In the genomic region with DNA sequence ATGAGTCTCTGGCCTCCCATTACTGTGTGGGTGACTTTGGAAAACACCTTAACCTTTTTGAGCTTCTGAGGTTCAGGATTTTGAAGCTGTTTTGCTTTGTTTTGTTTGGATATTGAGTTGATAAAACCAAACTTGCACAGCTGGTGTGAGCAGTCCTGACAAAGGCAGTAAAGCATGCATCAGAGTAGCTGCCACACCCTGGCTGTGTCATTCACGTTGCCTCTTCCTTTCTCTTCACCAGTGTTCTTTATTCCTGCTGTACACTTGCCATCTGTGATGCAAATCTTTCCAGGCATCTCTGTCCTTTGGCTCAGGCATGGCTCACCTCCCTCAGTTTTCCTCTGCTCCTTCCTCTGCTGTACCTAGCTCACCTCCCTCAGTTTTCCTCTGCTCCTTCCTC, we compare ENCODE assay signal across 18 cellular contexts.
"Had no signal": no experiment of that assay in that cellular context is flagged by ENCODE, and none has a peak within 500 bp of the region (broad histone marks: within the 10 kb centered on the region; RNA-seq: fewer than 3 reads in every experiment).

No MANE protein-coding gene starts in this region.

- H3K27ac ChIP-seq: heart left ventricle, left ventricle myocardium inferior, prostate gland, right atrium auricular region, tibial nerve, uterus had no signal

- H3K36me3 Mint-ChIP-seq: activated CD8-positive, alpha-beta memory T cell treated with anti-CD3 and anti-CD28 coated beads, Interleukin-2, amount 10 ng/mL, durations not matched to agents 7 days and 5 days; activated naive CD8-positive, alpha-beta T cell; naive thymus-derived CD4-positive, alpha-beta T cell had no signal

- H3K4me3 Mint-ChIP-seq: activated CD4-positive, alpha-beta memory T cell treated with anti-CD3 and anti-CD28 coated beads, Interleukin-2, amount 10 ng/mL, durations not matched to agents 7 days and 5 days; activated CD8-positive, alpha-beta memory T cell treated with anti-CD3 and anti-CD28 coated beads, Interleukin-2, amount 10 ng/mL, durations not matched to agents 7 days and 5 days; activated naive CD8-positive, alpha-beta T cell; naive thymus-derived CD4-positive, alpha-beta T cell; stimulated activated naive CD8-positive, alpha-beta T cell treated with anti-CD3 and anti-CD28 coated beads, Interleukin-15, Interleukin-2, amounts not matched to agents 100 ng/mL and 50 ng/mL, for 24 hours had no signal

- DNase-seq: activated CD4-positive, alpha-beta memory T cell treated with anti-CD3 and anti-CD28 coated beads, Interleukin-2, amount 10 ng/mL, durations not matched to agents 7 days and 5 days; activated CD4-positive, alpha-beta T cell treated with anti-CD3 and anti-CD28 coated beads for 48 hours; activated CD4-positive, CD25-positive, alpha-beta regulatory T cell; activated CD8-positive, alpha-beta memory T cell treated with anti-CD3 and anti-CD28 coated beads, Interleukin-2, amount 10 ng/mL, durations not matched to agents 7 days and 5 days; amygdala; caudate nucleus; foreskin melanocyte; heart left ventricle; kidney glomerular epithelial cell; left ventricle myocardium inferior; naive thymus-derived CD4-positive, alpha-beta T cell; stimulated activated CD4-positive, alpha-beta T cell treated with anti-CD3 and anti-CD28 coated beads, Interleukin-2, amount 100 ng/mL, for 24 hours; uterus had no signal

- H3K9me3 Mint-ChIP-seq: activated CD4-positive, alpha-beta memory T cell treated with anti-CD3 and anti-CD28 coated beads, Interleukin-2, amount 10 ng/mL, durations not matched to agents 7 days and 5 days had no signal

- H3K9me3 ChIP-seq: prostate gland, right atrium auricular region, uterus had no signal

- H3K27me3 ChIP-seq: heart left ventricle, right atrium auricular region, tibial nerve, uterus had no signal

- ATAC-seq: activated CD8-positive, alpha-beta memory T cell treated with anti-CD3 and anti-CD28 coated beads, Interleukin-2, amount 10 ng/mL, durations not matched to agents 7 days and 5 days; heart left ventricle; naive thymus-derived CD4-positive, alpha-beta T cell had no signal

- H3K36me3 ChIP-seq: heart left ventricle, left ventricle myocardium inferior, prostate gland, right atrium auricular region, tibial nerve, uterus had no signal

- H3K4me1 Mint-ChIP-seq: activated CD4-positive, alpha-beta memory T cell treated with anti-CD3 and anti-CD28 coated beads, Interleukin-2, amount 10 ng/mL, durations not matched to agents 7 days and 5 days; activated CD8-positive, alpha-beta memory T cell treated with anti-CD3 and anti-CD28 coated beads, Interleukin-2, amount 10 ng/mL, durations not matched to agents 7 days and 5 days; naive thymus-derived CD4-positive, alpha-beta T cell had no signal

- H3K27ac Mint-ChIP-seq: activated CD4-positive, alpha-beta memory T cell treated with anti-CD3 and anti-CD28 coated beads, Interleukin-2, amount 10 ng/mL, durations not matched to agents 7 days and 5 days; activated CD8-positive, alpha-beta memory T cell treated with anti-CD3 and anti-CD28 coated beads, Interleukin-2, amount 10 ng/mL, durations not matched to agents 7 days and 5 days; activated naive CD8-positive, alpha-beta T cell; naive thymus-derived CD4-positive, alpha-beta T cell; stimulated activated naive CD8-positive, alpha-beta T cell treated with anti-CD3 and anti-CD28 coated beads, Interleukin-15, Interleukin-2, amounts not matched to agents 100 ng/mL and 50 ng/mL, for 24 hours had no signal

- H3K4me3 ChIP-seq: heart left ventricle, left ventricle myocardium inferior, prostate gland, right atrium auricular region, tibial nerve, uterus had no signal

- H3K4me1 ChIP-seq: heart left ventricle, left ventricle myocardium inferior, prostate gland, right atrium auricular region, tibial nerve, uterus had no signal

- H3K27me3 Mint-ChIP-seq: activated CD4-positive, alpha-beta memory T cell treated with anti-CD3 and anti-CD28 coated beads, Interleukin-2, amount 10 ng/mL, durations not matched to agents 7 days and 5 days; activated CD8-positive, alpha-beta memory T cell treated with anti-CD3 and anti-CD28 coated beads, Interleukin-2, amount 10 ng/mL, durations not matched to agents 7 days and 5 days; activated naive CD8-positive, alpha-beta T cell; naive thymus-derived CD4-positive, alpha-beta T cell; stimulated activated naive CD8-positive, alpha-beta T cell treated with anti-CD3 and anti-CD28 coated beads, Interleukin-15, Interleukin-2, amounts not matched to agents 100 ng/mL and 50 ng/mL, for 24 hours had no signal
